ENCODE assay signal across 24 cellular contexts in genomic region chr4:69829678-69830077, GRCh38. TPM values are rescaled to one million over a fixed set of nuclear protein-coding genes. Genes with fewer than 3 reads are reported as not detected.
"Had no signal": no experiment of that assay in that cellular context is flagged by ENCODE, and none has a peak within 500 bp of the region (broad histone marks: within the 10 kb centered on the region; RNA-seq: fewer than 3 reads in every experiment).

No MANE protein-coding gene starts in this region.

- H3K27me3 Mint-ChIP-seq: activated B cell treated with CpG ODN at 0.5 μM for 24 hours; activated CD8-positive, alpha-beta memory T cell treated with anti-CD3 and anti-CD28 coated beads, Interleukin-2, amount 10 ng/mL, durations not matched to agents 7 days and 5 days had no signal

- H3K36me3 Mint-ChIP-seq: activated CD8-positive, alpha-beta memory T cell treated with anti-CD3 and anti-CD28 coated beads, Interleukin-2, amount 10 ng/mL, durations not matched to agents 7 days and 5 days; activated naive CD8-positive, alpha-beta T cell; naive B cell had no signal

- DNase-seq: activated B cell treated with CpG ODN at 0.5 μM for 24 hours; activated CD8-positive, alpha-beta memory T cell treated with anti-CD3 and anti-CD28 coated beads, Interleukin-2, amount 10 ng/mL, durations not matched to agents 7 days and 5 days; activated CD8-positive, alpha-beta T cell treated with anti-CD3 and anti-CD28 coated beads, Interleukin-2, amount 10 ng/mL, durations not matched to agents 7 days and 5 days; activated effector memory CD4-positive, alpha-beta T cell treated with Interleukin-2 at 50 U/mL for 16 hours; activated naive CD4-positive, alpha-beta T cell treated with Interleukin-2 at 50 U/mL for 16 hours; activated T-cell treated with anti-CD3 and anti-CD28 coated beads, Interleukin-2, amount 50 U/mL, for 72 hours; anterior cingulate cortex; colonic mucosa; dorsolateral prefrontal cortex; foreskin keratinocyte; heart right ventricle; left ventricle myocardium superior; naive B cell; nephron progenitor cell; occipital lobe; psoas muscle; stimulated activated naive CD4-positive, alpha-beta T cell treated with Interleukin-2 at 50 U/mL for 16 hours; T-helper 2 cell had no signal

- ATAC-seq: activated CD8-positive, alpha-beta memory T cell treated with anti-CD3 and anti-CD28 coated beads, Interleukin-2, amount 10 ng/mL, durations not matched to agents 7 days and 5 days; activated CD8-positive, alpha-beta T cell treated with anti-CD3 and anti-CD28 coated beads, Interleukin-2, amount 10 ng/mL, durations not matched to agents 7 days and 5 days; activated T-cell treated with anti-CD3 and anti-CD28 coated beads, Interleukin-2, amount 50 U/mL, for 72 hours; foreskin keratinocyte; heart right ventricle; left ventricle myocardium superior; psoas muscle had no signal

- H3K27ac Mint-ChIP-seq: activated B cell treated with CpG ODN at 0.5 μM for 24 hours; activated CD8-positive, alpha-beta memory T cell treated with anti-CD3 and anti-CD28 coated beads, Interleukin-2, amount 10 ng/mL, durations not matched to agents 7 days and 5 days; activated CD8-positive, alpha-beta T cell treated with anti-CD3 and anti-CD28 coated beads, Interleukin-2, amount 10 ng/mL, durations not matched to agents 7 days and 5 days; activated naive CD8-positive, alpha-beta T cell; activated T-cell treated with anti-CD3 and anti-CD28 coated beads, Interleukin-2, amount 50 U/mL, for 72 hours; nephron progenitor cell had no signal

- H3K4me3 Mint-ChIP-seq: activated B cell treated with CpG ODN at 0.5 μM for 24 hours; activated CD8-positive, alpha-beta memory T cell treated with anti-CD3 and anti-CD28 coated beads, Interleukin-2, amount 10 ng/mL, durations not matched to agents 7 days and 5 days; activated CD8-positive, alpha-beta T cell treated with anti-CD3 and anti-CD28 coated beads, Interleukin-2, amount 10 ng/mL, durations not matched to agents 7 days and 5 days; activated naive CD8-positive, alpha-beta T cell; activated T-cell treated with anti-CD3 and anti-CD28 coated beads, Interleukin-2, amount 50 U/mL, for 72 hours; naive B cell; nephron progenitor cell had no signal

- H3K4me3 ChIP-seq: colonic mucosa, dorsolateral prefrontal cortex, esophagus muscularis mucosa, heart right ventricle, psoas muscle, right atrium auricular region, tibial nerve had no signal

- H3K9me3 Mint-ChIP-seq: activated B cell treated with CpG ODN at 0.5 μM for 24 hours; activated T-cell treated with anti-CD3 and anti-CD28 coated beads, Interleukin-2, amount 50 U/mL, for 72 hours; naive B cell had no signal

RNA-seq across cellular contexts. Expression of gene SULT1E1, which starts 30.3 kb away (rescaled TPM):
- total RNA-seq: activated B cell treated with CpG ODN at 0.5 μM for 24 hours; activated CD8-positive, alpha-beta memory T cell treated with anti-CD3 and anti-CD28 coated beads, Interleukin-2, amount 10 ng/mL, durations not matched to agents 7 days and 5 days; activated CD8-positive, alpha-beta T cell treated with anti-CD3 and anti-CD28 coated beads, Interleukin-2, amount 10 ng/mL, durations not matched to agents 7 days and 5 days; activated T-cell treated with anti-CD3 and anti-CD28 coated beads, Interleukin-2, amount 50 U/mL, for 72 hours; esophagus muscularis mucosa; glomerular endothelial cell; heart right ventricle; left ventricle myocardium superior; mesenteric fat pad; psoas muscle; right atrium auricular region; tibial nerve had no signal
